Comparison of ENCODE assay signal across 1 cellular context in genomic region chr3:40452876-40453730, GRCh38.
TF ChIP-seq lines count a peak whose summit lies in the region.

No MANE protein-coding gene starts in this region.

TF ChIP-seq in K562, 482 proteins besides CTCF, POLR2A, EP300 and RAD21 (continued from another document and continues in another):
- TF ChIP-seq HCFC1 (IDR thresholded peaks at IDR 0.05; ENCODE audit: low read depth, low read length) (peak; percentile 87), EP400 (IDR thresholded peaks at IDR 0.05) (peak; percentile 91), TAF15 (IDR thresholded peaks at IDR 0.05; ENCODE audit: low read depth, low read length) (no peak), ZNF184 (CRISPR knock-in tag; IDR thresholded peaks at IDR 0.05) (no peak), MEIS2 (IDR thresholded peaks at IDR 0.05; ENCODE audit: partially characterized antibody) (peak; percentile 75), ETV5 (CRISPR knock-in tag; IDR thresholded peaks at IDR 0.05; ENCODE audit: low read depth) (peak; percentile 83), ZNF12 (CRISPR knock-in tag; IDR thresholded peaks at IDR 0.05) (peak; percentile 43; the same call in 1 of the 2 replicates), TEAD4 (IDR thresholded peaks at IDR 0.05; ENCODE audit: low read length) (no peak; the same call in 1 of the 2 replicates), TEAD4 (CRISPR knock-in tag; IDR thresholded peaks at IDR 0.05; ENCODE audit: borderline replicate concordance) (no peak), POLR2AphosphoS2 (IDR thresholded peaks at IDR 0.05; ENCODE audit: low read length) (no peak; the same call in 1 of the 2 replicates), POLR2H (tag; IDR thresholded peaks at IDR 0.05; ENCODE audit: low read depth) (peak; percentile 85), NBN (IDR thresholded peaks at IDR 0.05; ENCODE audit: low read depth) (peak; percentile 19; the same call in 1 of the 2 replicates), SRF (CRISPR knock-in tag; IDR thresholded peaks at IDR 0.05) (no peak; a peak in 1 of 4 replicates), CHCHD3 (CRISPR knock-in tag; IDR thresholded peaks at IDR 0.05) (no peak), HOMEZ (CRISPR knock-in tag; IDR thresholded peaks at IDR 0.05) (0 out of 2 replicates have a peak, but pooled peaks have one; percentile 43), BCLAF1 (IDR thresholded peaks at IDR 0.05; ENCODE audit: borderline replicate concordance in 1 of 2, control insufficient read depth in 1 of 2, low read depth in 2 of 2, low read length in 1 of 2) (no peak), PTRF (tag; IDR thresholded peaks at IDR 0.05) (no peak), SIX5 (IDR thresholded peaks at IDR 0.05; ENCODE audit: borderline replicate concordance in 1 of 2, insufficient read depth in 1 of 2, low read depth in 1 of 2, low read length in 2 of 2) (peak; percentile 49 to 52; a peak in 3 of 4 replicates), ZNF274 (IDR thresholded peaks at IDR 0.05; ENCODE audit: borderline replicate concordance, low read depth, low read length) (no peak), NCOA4 (IDR thresholded peaks at IDR 0.05; ENCODE audit: partially characterized antibody) (no peak), SAFB2 (IDR thresholded peaks at IDR 0.05; ENCODE audit: borderline replicate concordance, low read depth, low read length, severe bottlenecking) (no peak), ZNF586 (CRISPR knock-in tag; conservative IDR thresholded peaks at IDR 0.05) (no peak), SIN3A (IDR thresholded peaks at IDR 0.05; ENCODE audit: borderline replicate concordance in 2 of 2, control insufficient read depth in 1 of 2, low read depth in 2 of 2, low read length in 2 of 2) (peak; percentile 74 to 78; a peak in 2 of 4 replicates), SMARCA5 (IDR thresholded peaks at IDR 0.05) (no peak), RNF2 (IDR thresholded peaks at IDR 0.05) (no peak; the same call in 1 of the 2 replicates), STAT5B (CRISPR knock-in tag; IDR thresholded peaks at IDR 0.05) (no peak), U2AF1 (optimal IDR thresholded peaks at IDR 0.05; ENCODE audit: low read depth, low read length) (no peak), POLR2G (IDR thresholded peaks at IDR 0.05; ENCODE audit: low read depth, low read length) (peak; percentile 80), SREBF1 (IDR thresholded peaks at IDR 0.05; ENCODE audit: borderline replicate concordance, low read depth, low read length) (0 out of 2 replicates have a peak, but pooled peaks have one; percentile 21), HDAC2 (IDR thresholded peaks at IDR 0.05) (peak; percentile 52), SREBF2 (CRISPR knock-in tag; IDR thresholded peaks at IDR 0.05) (no peak), NFRKB (IDR thresholded peaks at IDR 0.05; ENCODE audit: low read depth) (peak; percentile 98), TFAM (CRISPR knock-in tag; conservative IDR thresholded peaks at IDR 0.05) (no peak), CBFA2T3 (IDR thresholded peaks at IDR 0.05) (0 out of 2 replicates have a peak, but pooled peaks have one; percentile 8), ZBED1 (IDR thresholded peaks at IDR 0.05) (no peak), ZBTB26 (CRISPR knock-in tag; IDR thresholded peaks at IDR 0.05) (peak; percentile 24; the same call in 1 of the 2 replicates), RFX5 (IDR thresholded peaks at IDR 0.05; ENCODE audit: low read depth, low read length) (peak; percentile 59; the same call in 1 of the 2 replicates), FOXO4 (CRISPR knock-in tag; IDR thresholded peaks at IDR 0.05) (peak; percentile 71; the same call in 1 of the 2 replicates), MTA1 (IDR thresholded peaks at IDR 0.05; ENCODE audit: borderline replicate concordance) (peak; percentile 58), SMARCC2 (IDR thresholded peaks at IDR 0.05; ENCODE audit: low read depth) (no peak), ARID1B (IDR thresholded peaks at IDR 0.05) (0 out of 2 replicates have a peak, but pooled peaks have one; percentile 2), KDM4B (IDR thresholded peaks at IDR 0.05; ENCODE audit: borderline replicate concordance in 2 of 2, low read depth in 1 of 2) (no peak), BHLHE40 (IDR thresholded peaks at IDR 0.05; ENCODE audit: low read length) (peak; percentile 83), ZNF280A (IDR thresholded peaks at IDR 0.05; ENCODE audit: low read depth, partially characterized antibody) (no peak)
- TF ChIP-seq, protein P1, sequence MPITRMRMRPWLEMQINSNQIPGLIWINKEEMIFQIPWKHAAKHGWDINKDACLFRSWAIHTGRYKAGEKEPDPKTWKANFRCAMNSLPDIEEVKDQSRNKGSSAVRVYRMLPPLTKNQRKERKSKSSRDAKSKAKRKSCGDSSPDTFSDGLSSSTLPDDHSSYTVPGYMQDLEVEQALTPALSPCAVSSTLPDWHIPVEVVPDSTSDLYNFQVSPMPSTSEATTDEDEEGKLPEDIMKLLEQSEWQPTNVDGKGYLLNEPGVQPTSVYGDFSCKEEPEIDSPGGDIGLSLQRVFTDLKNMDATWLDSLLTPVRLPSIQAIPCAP (CRISPR knock-in tag; IDR thresholded peaks at IDR 0.05; ENCODE audit: borderline replicate concordance) = no peak
- TF ChIP-seq, protein P2, sequence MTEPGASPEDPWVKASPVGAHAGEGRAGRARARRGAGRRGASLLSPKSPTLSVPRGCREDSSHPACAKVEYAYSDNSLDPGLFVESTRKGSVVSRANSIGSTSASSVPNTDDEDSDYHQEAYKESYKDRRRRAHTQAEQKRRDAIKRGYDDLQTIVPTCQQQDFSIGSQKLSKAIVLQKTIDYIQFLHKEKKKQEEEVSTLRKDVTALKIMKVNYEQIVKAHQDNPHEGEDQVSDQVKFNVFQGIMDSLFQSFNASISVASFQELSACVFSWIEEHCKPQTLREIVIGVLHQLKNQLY (CRISPR knock-in tag; conservative IDR thresholded peaks at IDR 0.05) = peak in 1 of 2 experiments; percentile 77; a peak in 1 of 4 replicates
- TF ChIP-seq, protein P3, sequence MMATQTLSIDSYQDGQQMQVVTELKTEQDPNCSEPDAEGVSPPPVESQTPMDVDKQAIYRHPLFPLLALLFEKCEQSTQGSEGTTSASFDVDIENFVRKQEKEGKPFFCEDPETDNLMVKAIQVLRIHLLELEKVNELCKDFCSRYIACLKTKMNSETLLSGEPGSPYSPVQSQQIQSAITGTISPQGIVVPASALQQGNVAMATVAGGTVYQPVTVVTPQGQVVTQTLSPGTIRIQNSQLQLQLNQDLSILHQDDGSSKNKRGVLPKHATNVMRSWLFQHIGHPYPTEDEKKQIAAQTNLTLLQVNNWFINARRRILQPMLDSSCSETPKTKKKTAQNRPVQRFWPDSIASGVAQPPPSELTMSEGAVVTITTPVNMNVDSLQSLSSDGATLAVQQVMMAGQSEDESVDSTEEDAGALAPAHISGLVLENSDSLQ (IDR thresholded peaks at IDR 0.05) = peak; percentile 83
- TF ChIP-seq, protein P4, sequence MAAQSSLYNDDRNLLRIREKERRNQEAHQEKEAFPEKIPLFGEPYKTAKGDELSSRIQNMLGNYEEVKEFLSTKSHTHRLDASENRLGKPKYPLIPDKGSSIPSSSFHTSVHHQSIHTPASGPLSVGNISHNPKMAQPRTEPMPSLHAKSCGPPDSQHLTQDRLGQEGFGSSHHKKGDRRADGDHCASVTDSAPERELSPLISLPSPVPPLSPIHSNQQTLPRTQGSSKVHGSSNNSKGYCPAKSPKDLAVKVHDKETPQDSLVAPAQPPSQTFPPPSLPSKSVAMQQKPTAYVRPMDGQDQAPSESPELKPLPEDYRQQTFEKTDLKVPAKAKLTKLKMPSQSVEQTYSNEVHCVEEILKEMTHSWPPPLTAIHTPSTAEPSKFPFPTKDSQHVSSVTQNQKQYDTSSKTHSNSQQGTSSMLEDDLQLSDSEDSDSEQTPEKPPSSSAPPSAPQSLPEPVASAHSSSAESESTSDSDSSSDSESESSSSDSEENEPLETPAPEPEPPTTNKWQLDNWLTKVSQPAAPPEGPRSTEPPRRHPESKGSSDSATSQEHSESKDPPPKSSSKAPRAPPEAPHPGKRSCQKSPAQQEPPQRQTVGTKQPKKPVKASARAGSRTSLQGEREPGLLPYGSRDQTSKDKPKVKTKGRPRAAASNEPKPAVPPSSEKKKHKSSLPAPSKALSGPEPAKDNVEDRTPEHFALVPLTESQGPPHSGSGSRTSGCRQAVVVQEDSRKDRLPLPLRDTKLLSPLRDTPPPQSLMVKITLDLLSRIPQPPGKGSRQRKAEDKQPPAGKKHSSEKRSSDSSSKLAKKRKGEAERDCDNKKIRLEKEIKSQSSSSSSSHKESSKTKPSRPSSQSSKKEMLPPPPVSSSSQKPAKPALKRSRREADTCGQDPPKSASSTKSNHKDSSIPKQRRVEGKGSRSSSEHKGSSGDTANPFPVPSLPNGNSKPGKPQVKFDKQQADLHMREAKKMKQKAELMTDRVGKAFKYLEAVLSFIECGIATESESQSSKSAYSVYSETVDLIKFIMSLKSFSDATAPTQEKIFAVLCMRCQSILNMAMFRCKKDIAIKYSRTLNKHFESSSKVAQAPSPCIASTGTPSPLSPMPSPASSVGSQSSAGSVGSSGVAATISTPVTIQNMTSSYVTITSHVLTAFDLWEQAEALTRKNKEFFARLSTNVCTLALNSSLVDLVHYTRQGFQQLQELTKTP (IDR thresholded peaks at IDR 0.05; ENCODE audit: low read depth in 1 of 2, partially characterized antibody in 2 of 2) = peak; percentile 14 to 27
- TF ChIP-seq, protein P5, sequence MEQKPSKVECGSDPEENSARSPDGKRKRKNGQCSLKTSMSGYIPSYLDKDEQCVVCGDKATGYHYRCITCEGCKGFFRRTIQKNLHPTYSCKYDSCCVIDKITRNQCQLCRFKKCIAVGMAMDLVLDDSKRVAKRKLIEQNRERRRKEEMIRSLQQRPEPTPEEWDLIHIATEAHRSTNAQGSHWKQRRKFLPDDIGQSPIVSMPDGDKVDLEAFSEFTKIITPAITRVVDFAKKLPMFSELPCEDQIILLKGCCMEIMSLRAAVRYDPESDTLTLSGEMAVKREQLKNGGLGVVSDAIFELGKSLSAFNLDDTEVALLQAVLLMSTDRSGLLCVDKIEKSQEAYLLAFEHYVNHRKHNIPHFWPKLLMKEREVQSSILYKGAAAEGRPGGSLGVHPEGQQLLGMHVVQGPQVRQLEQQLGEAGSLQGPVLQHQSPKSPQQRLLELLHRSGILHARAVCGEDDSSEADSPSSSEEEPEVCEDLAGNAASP (IDR thresholded peaks at IDR 0.05) = no peak
